ENCODE assay signal across 1 cellular context in the genomic region with DNA sequence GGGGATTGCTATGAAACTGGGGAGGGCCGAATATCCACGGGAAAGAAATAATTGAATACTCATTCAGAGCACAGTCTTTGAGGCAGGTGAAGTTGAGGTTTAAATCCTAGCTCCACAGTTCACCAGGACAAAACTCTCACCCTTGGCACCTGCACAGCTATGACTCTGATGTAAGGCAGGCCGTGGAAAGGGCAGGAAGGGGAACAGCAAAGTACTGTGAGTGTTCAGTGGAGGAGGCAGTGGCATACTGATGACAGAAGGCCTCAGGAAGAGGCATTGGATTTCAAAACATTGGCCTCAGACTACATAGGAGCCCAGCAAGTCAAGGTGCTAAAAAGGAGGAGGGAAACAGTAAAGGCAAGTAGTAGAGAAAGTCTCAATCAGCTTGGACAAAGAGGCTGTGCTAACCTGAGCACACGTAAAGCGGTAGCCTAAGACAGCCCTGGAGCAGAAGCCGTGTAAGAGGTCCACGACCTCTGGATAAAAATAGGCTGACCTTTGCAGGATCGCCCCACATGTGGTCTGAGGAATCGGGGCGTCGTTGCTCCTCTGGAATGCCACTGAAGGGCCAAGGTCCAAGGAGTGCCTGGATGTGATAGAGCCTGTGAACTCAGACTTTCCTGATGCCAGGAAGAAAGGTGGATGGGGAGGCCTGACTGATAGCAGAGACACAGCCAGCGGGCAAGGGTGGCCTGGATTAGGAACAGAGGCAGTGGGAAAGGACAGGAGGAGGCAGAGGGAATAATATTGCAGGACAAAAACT.
TF ChIP-seq lines count a peak whose summit lies in the region.

No MANE protein-coding gene starts in this region.

TF ChIP-seq in H1, 55 proteins besides CTCF, POLR2A, EP300 and RAD21:
- TF ChIP-seq GABPA (IDR thresholded peaks at IDR 0.05; ENCODE audit: borderline replicate concordance, insufficient read depth, low read length) (no peak), EZH2 (IDR thresholded peaks at IDR 0.05; ENCODE audit: low read depth, low read length, severe bottlenecking) (no peak), CREB1 (IDR thresholded peaks at IDR 0.05) (no peak), POLR2AphosphoS5 (IDR thresholded peaks at IDR 0.05; ENCODE audit: low read depth, low read length) (no peak), SP2 (IDR thresholded peaks at IDR 0.05; ENCODE audit: low read length) (no peak), KDM4A (IDR thresholded peaks at IDR 0.05; ENCODE audit: low read depth, low read length, severe bottlenecking) (no peak), ZNF274 (IDR thresholded peaks at IDR 0.05; ENCODE audit: borderline replicate concordance, extremely low read depth, low read length) (no peak)
TF ChIP-seq in H1: peak in this region for 0.
